23 cellular contexts compared by ENCODE assay signal in genomic region chr2:112003585-112003984, GRCh38. TPM values are rescaled to one million over a fixed set of nuclear protein-coding genes. Genes with fewer than 3 reads are reported as not detected.
DNase-seq lines count a peak whose midpoint lies in the region; ATAC-seq, FAIRE-seq and TF ChIP-seq lines count a peak whose summit lies in the region.
"Had no signal": no experiment of that assay in that cellular context is flagged by ENCODE, and none has a peak within 500 bp of the region (broad histone marks: within the 10 kb centered on the region; RNA-seq: fewer than 3 reads in every experiment).

No MANE protein-coding gene starts in this region.

- H3K27me3 ChIP-seq in MM.1S (replicated peaks; ENCODE audit: insufficient read depth, low read length) (no peaks in the 10 kb centered on the region), bronchial epithelial cell (ENCODE audit: control insufficient read depth, insufficient read depth, low read length) (no peaks in the 10 kb centered on the region), heart right ventricle (no peaks in the 10 kb centered on the region)

- no peaks in the 10 kb centered on the region for H3K36me3 ChIP-seq in MM.1S (replicated peaks; ENCODE audit: insufficient read depth, low read length)
- no peaks in the 10 kb centered on the region for H3K36me3 ChIP-seq in bronchial epithelial cell (ENCODE audit: control insufficient read depth, insufficient read depth, low read length)
- peaks cover 0 to 73% (median 10%) of the 10 kb centered on the region in 9 donors for H3K36me3 ChIP-seq in heart right ventricle

- no peak overlapping the region for H3K9ac ChIP-seq in MM.1S (ENCODE audit: low read length)
- H3K9ac ChIP-seq: SK-N-SH had no signal

- H3K79me2 ChIP-seq in MM.1S (ENCODE audit: low read length) = no peaks in the 10 kb centered on the region

- no peak overlapping the region for H2AFZ ChIP-seq in MM.1S (ENCODE audit: low read length)

- H3F3A ChIP-seq in MM.1S (ENCODE audit: insufficient read depth, low read length) = peaks cover 24% of the 10 kb centered on the region

- H3K9me2 ChIP-seq in MM.1S (replicated peaks; ENCODE audit: insufficient read depth, low read length) = no peaks in the 10 kb centered on the region
- H3K9me2 ChIP-seq: SK-N-SH had no signal

- DNase-seq in CD14-positive monocyte (ENCODE audit: low spot score) = no peak
- no peak for DNase-seq in MM.1S
- no peak for DNase-seq in bronchial epithelial cell (ENCODE audit: low read depth)
- DNase-seq in heart right ventricle = no peak
- no peak for DNase-seq in NCI-H2081 (lab: John Stamatoyannopoulos, UW)
- DNase-seq in NCI-H510A treated with DMSO at 0.1 percent for 48 hours (lab: John Stamatoyannopoulos, UW) = no peak
- DNase-seq: CD4-positive, alpha-beta T cell; COR-L47; DND-41; GOT3; NCI-H1048; NCI-H1436; NCI-H1930; NCI-H2227 treated with DMSO at 0.1 percent for 48 hours; NCI-H510A; NCI-H748 treated with DMSO at 0.1 percent for 48 hours; NK-92 treated with Interleukin-12 subunit alpha and Interleukin-12 subunit beta, amount 100 ng/mL, for 24 hours; SK-N-SH had no signal

- peaks cover 82% of the 10 kb centered on the region for H3K4me1 Mint-ChIP-seq in CD14-positive monocyte
- H3K4me1 Mint-ChIP-seq in stimulated activated memory B cell treated with anti-CD40 and anti-IgM and Interleukin-4, amounts not matched to agents 10 μg/mL and 1 μg/mL and 100 μg/mL, for 72 hours = peaks cover 41% of the 10 kb centered on the region

- peak overlapping the region; percentile 91 to 98 (median 95) for H3K27ac Mint-ChIP-seq in CD14-positive monocyte
- no peak overlapping the region for H3K27ac Mint-ChIP-seq in stimulated activated memory B cell treated with anti-CD40 and anti-IgM and Interleukin-4, amounts not matched to agents 10 μg/mL and 1 μg/mL and 100 μg/mL, for 72 hours
- H3K27ac Mint-ChIP-seq: CD4-positive, alpha-beta T cell had no signal

- H3K4me3 Mint-ChIP-seq in CD14-positive monocyte = peak overlapping the region; percentile 34 to 69
- no peak overlapping the region for H3K4me3 Mint-ChIP-seq in stimulated activated memory B cell treated with anti-CD40 and anti-IgM and Interleukin-4, amounts not matched to agents 10 μg/mL and 1 μg/mL and 100 μg/mL, for 72 hours
- H3K4me3 Mint-ChIP-seq: CD4-positive, alpha-beta T cell had no signal

- WGBS in heart right ventricle, 2 donors = 86 to 98% methylated on average over 5 of the region's 5 CpGs

- no peaks in the 10 kb centered on the region for H4K20me1 ChIP-seq in MM.1S (ENCODE audit: insufficient read depth, low read length)

- H3K9me3 ChIP-seq in MM.1S (replicated peaks; ENCODE audit: insufficient read depth, low read length) (no peaks in the 10 kb centered on the region), heart right ventricle (no peaks in the 10 kb centered on the region)
- H3K9me3 ChIP-seq: SK-N-SH had no signal

- FAIRE-seq in bronchial epithelial cell (lab: Jason Lieb, UNC) = peak; percentile 89
- FAIRE-seq: A204.1 had no signal

- H3K36me3 Mint-ChIP-seq in CD14-positive monocyte = peaks cover 7 to 9% of the 10 kb centered on the region in 2 donors
- H3K36me3 Mint-ChIP-seq in stimulated activated memory B cell treated with anti-CD40 and anti-IgM and Interleukin-4, amounts not matched to agents 10 μg/mL and 1 μg/mL and 100 μg/mL, for 72 hours = no peaks in the 10 kb centered on the region
- H3K36me3 Mint-ChIP-seq: IgD-negative memory B cell had no signal

- peak; percentile 9 for ATAC-seq in stimulated activated memory B cell treated with anti-CD40 and anti-IgM and Interleukin-4, amounts not matched to agents 10 μg/mL and 1 μg/mL and 100 μg/mL, for 72 hours
- ATAC-seq in heart right ventricle (no peak), GM18867 (IDR thresholded peaks at IDR 0.05; ENCODE audit: unreplicated experiment) (no peak)
- ATAC-seq: HCT116 had no signal

- H3K9me3 Mint-ChIP-seq in CD14-positive monocyte = peaks cover 0 to 1% (median 0%) of the 10 kb centered on the region in 7 donors
- no peaks in the 10 kb centered on the region for H3K9me3 Mint-ChIP-seq in stimulated activated memory B cell treated with anti-CD40 and anti-IgM and Interleukin-4, amounts not matched to agents 10 μg/mL and 1 μg/mL and 100 μg/mL, for 72 hours
- H3K9me3 Mint-ChIP-seq: CD4-positive, alpha-beta T cell; IgD-negative memory B cell had no signal

- no peak overlapping the region for H3K4me3 ChIP-seq in MM.1S (ENCODE audit: low read length)
- no peak overlapping the region for H3K4me3 ChIP-seq in bronchial epithelial cell (ENCODE audit: low read depth, low read length)
- H3K4me3 ChIP-seq in heart right ventricle = no peak overlapping the region

- intact Hi-C loops in CD14-positive monocyte (cut with micrococcal nuclease) = no loop called here
- intact Hi-C loops in heart right ventricle (cut with DNase I) = no loop called here

- no peak overlapping the region for H3K4me2 ChIP-seq in MM.1S (ENCODE audit: low read depth, low read length)
- H3K4me2 ChIP-seq: SK-N-SH had no signal

- peak overlapping the region; percentile 21; the same call in 1 of the 2 replicates for H3K27ac ChIP-seq in MM.1S (ENCODE audit: low read length)
- peak overlapping the region in 1 of 10 donors; percentile 59 for H3K27ac ChIP-seq in heart right ventricle

- H3K27me3 Mint-ChIP-seq in CD14-positive monocyte (ENCODE audit: low read depth in 3 of 3) = peaks cover 0 to 2% (median 0%) of the 10 kb centered on the region in 3 donors
- no peaks in the 10 kb centered on the region for H3K27me3 Mint-ChIP-seq in stimulated activated memory B cell treated with anti-CD40 and anti-IgM and Interleukin-4, amounts not matched to agents 10 μg/mL and 1 μg/mL and 100 μg/mL, for 72 hours
- H3K27me3 Mint-ChIP-seq: CD4-positive, alpha-beta T cell; IgD-negative memory B cell had no signal

- TF ChIP-seq CTCF in CD14-positive monocyte (IDR thresholded peaks at IDR 0.05) = no peak
- no peak for TF ChIP-seq CTCF in MM.1S (IDR thresholded peaks at IDR 0.05; ENCODE audit: low read length)
- no peak for TF ChIP-seq CTCF in bronchial epithelial cell (IDR thresholded peaks at IDR 0.05; ENCODE audit: insufficient read depth, low read length, severe bottlenecking)
- TF ChIP-seq CTCF in heart right ventricle (IDR thresholded peaks at IDR 0.05) = no peak

- peaks cover 26% of the 10 kb centered on the region for H3K4me1 ChIP-seq in MM.1S (ENCODE audit: low read length)
- peaks cover 0 to 67% (median 7%) of the 10 kb centered on the region in 9 donors for H3K4me1 ChIP-seq in heart right ventricle

RNA-seq across cellular contexts. Expression of gene TMEM87B, which starts 51.5 kb away (rescaled TPM):
- polyA plus RNA-seq in CD14-positive monocyte = 10 to 100 TPM in 1 of 2 donors, 1 to 10 TPM in 1; 9.1 to 11.4 TPM
- total RNA-seq in bronchial epithelial cell = 31.4 and 37.1 TPM in 2 replicates
- 10 to 100 TPM in 2 of 10 donors, 1 to 10 TPM in 8; 4.4 to 11.1 (median 5.7) TPM for total RNA-seq in heart right ventricle
- 1 to 10 TPM; 4.8 to 6.0 TPM for polyA plus RNA-seq in heart right ventricle
